In genomic region chr15:24971052-24971451, GRCh38 we compare ENCODE assay signal across 9 cellular contexts. TPM values are rescaled to one million over a fixed set of nuclear protein-coding genes. Genes with fewer than 3 reads are reported as not detected.
"Had no signal": no experiment of that assay in that cellular context is flagged by ENCODE, and none has a peak within 500 bp of the region (broad histone marks: within the 10 kb centered on the region; RNA-seq: fewer than 3 reads in every experiment).

No MANE protein-coding gene starts in this region.

- H3K4me3 ChIP-seq: GM12878 had no signal

- ATAC-seq: GM12878 had no signal

- DNase-seq: GDM1, GF-D8 had no signal

- FAIRE-seq: G401.6, GM12878, GM12891, GM12892, GM18507, GM19239 had no signal

RNA-seq across cellular contexts. Expression of gene SNURF, which starts 16.3 kb away (rescaled TPM):
- total RNA-seq: G401 had no signal
